31 cellular contexts compared by ENCODE assay signal in genomic region chr6:52201493-52201892, GRCh38. TPM values are rescaled to one million over a fixed set of nuclear protein-coding genes. Genes with fewer than 3 reads are reported as not detected.
"Had no signal": no experiment of that assay in that cellular context is flagged by ENCODE, and none has a peak within 500 bp of the region (broad histone marks: within the 10 kb centered on the region; RNA-seq: fewer than 3 reads in every experiment).

No MANE protein-coding gene starts in this region.

- ATAC-seq: body of pancreas; effector memory CD8-positive, alpha-beta T cell; foreskin keratinocyte; gastrocnemius medialis; heart left ventricle; WTC11 had no signal

- H3K27me3 ChIP-seq: adrenal gland, body of pancreas, esophagus muscularis mucosa, foreskin keratinocyte, gastrocnemius medialis, heart left ventricle had no signal

- H3K9me3 ChIP-seq: adrenal gland, gastrocnemius medialis had no signal

- DNase-seq: activated CD4-positive, alpha-beta T cell treated with anti-CD3 and anti-CD28 coated beads for 1 hour; activated CD4-positive, alpha-beta T cell treated with anti-CD3 and anti-CD28 coated beads, Interleukin-2, amount 10 ng/mL, durations not matched to agents 24 days and 14 days; activated CD8-positive, alpha-beta memory T cell treated with anti-CD3 and anti-CD28 coated beads for 24 hours; activated CD8-positive, alpha-beta T cell treated with anti-CD3 and anti-CD28 coated beads for 36 hours; activated effector memory CD4-positive, alpha-beta T cell treated with Interleukin-2 at 50 U/mL for 16 hours; activated gamma-delta T cell treated with Interleukin-2 at 50 U/mL for 16 hours; activated naive CD4-positive, alpha-beta T cell treated with Interleukin-2 at 50 U/mL for 16 hours; activated naive CD8-positive, alpha-beta T cell treated with anti-CD3 and anti-CD28 coated beads, Interleukin-2, amount 50 U/mL, for 24 hours; activated T-cell treated with anti-CD3 and anti-CD28 coated beads, Interleukin-2, amount 50 U/mL, for 72 hours; adrenal gland; amygdala; aorta; body of pancreas; caudate nucleus; cortex of kidney; dermis blood vessel endothelial cell; effector CD4-positive, alpha-beta T cell; effector memory CD8-positive, alpha-beta T cell; erythroblast; gastrocnemius medialis; glutamatergic neuron; heart left ventricle; T-helper 2 cell had no signal

- H3K4me3 ChIP-seq: adrenal gland, body of pancreas, esophagus muscularis mucosa, gastrocnemius medialis, heart left ventricle had no signal

- H3K27ac ChIP-seq: adrenal gland, body of pancreas, esophagus muscularis mucosa, foreskin keratinocyte, gastrocnemius medialis, heart left ventricle, VCaP had no signal

- H3K4me1 ChIP-seq: adrenal gland, body of pancreas, esophagus muscularis mucosa, foreskin keratinocyte, gastrocnemius medialis, heart left ventricle had no signal

- H3K4me1 Mint-ChIP-seq: activated CD4-positive, alpha-beta T cell treated with anti-CD3 and anti-CD28 coated beads, Interleukin-2, amount 10 ng/mL, durations not matched to agents 24 days and 14 days; activated naive CD4-positive, alpha-beta T cell treated with anti-CD3 and anti-CD28 coated beads, Interleukin-2, amount 50 U/mL, for 24 hours; WTC11 had no signal

- H3K36me3 ChIP-seq: adrenal gland, esophagus muscularis mucosa, gastrocnemius medialis, heart left ventricle had no signal

- H3K4me3 Mint-ChIP-seq: activated CD4-positive, alpha-beta T cell treated with anti-CD3 and anti-CD28 coated beads, Interleukin-2, amount 10 ng/mL, durations not matched to agents 24 days and 14 days; activated CD8-positive, alpha-beta T cell treated with anti-CD3 and anti-CD28 coated beads for 36 hours; activated naive CD4-positive, alpha-beta T cell treated with anti-CD3 and anti-CD28 coated beads, Interleukin-2, amount 50 U/mL, for 24 hours; activated naive CD8-positive, alpha-beta T cell treated with anti-CD3 and anti-CD28 coated beads, Interleukin-2, amount 50 U/mL, for 24 hours; effector memory CD8-positive, alpha-beta T cell; WTC11 had no signal

- H3K27ac Mint-ChIP-seq: activated CD8-positive, alpha-beta T cell treated with anti-CD3 and anti-CD28 coated beads for 36 hours; activated naive CD8-positive, alpha-beta T cell treated with anti-CD3 and anti-CD28 coated beads, Interleukin-2, amount 50 U/mL, for 24 hours; activated T-cell treated with anti-CD3 and anti-CD28 coated beads, Interleukin-2, amount 50 U/mL, for 72 hours; effector memory CD8-positive, alpha-beta T cell; WTC11 had no signal

- FAIRE-seq: colon had no signal

RNA-seq across cellular contexts. Expression of gene IL17A, which starts 15.3 kb away (rescaled TPM):
- total RNA-seq: activated CD4-positive, alpha-beta T cell treated with anti-CD3 and anti-CD28 coated beads, Interleukin-2, amount 10 ng/mL, durations not matched to agents 24 days and 14 days; activated CD8-positive, alpha-beta T cell treated with anti-CD3 and anti-CD28 coated beads for 36 hours; adrenal gland; aorta; body of pancreas; chondrocyte; dermis blood vessel endothelial cell; esophagus muscularis mucosa; foreskin keratinocyte; gastrocnemius medialis; heart left ventricle; T-helper 1 cell treated with Interleukin-12 subunit alpha and Interleukin-12 subunit beta and Interleukin-4 antibody, amounts not matched to agents 30 ng/mL and 1 ng/mL, for 36 hours; WTC11 had no signal
- polyA plus RNA-seq: adrenal gland, aorta, foreskin keratinocyte, heart left ventricle had no signal

RNA-seq across cellular contexts. Expression of gene IL17F, which starts 42.8 kb away (rescaled TPM):
- total RNA-seq: activated CD4-positive, alpha-beta T cell treated with anti-CD3 and anti-CD28 coated beads, Interleukin-2, amount 10 ng/mL, durations not matched to agents 24 days and 14 days; adrenal gland; aorta; body of pancreas; chondrocyte; dermis blood vessel endothelial cell; esophagus muscularis mucosa; foreskin keratinocyte; gastrocnemius medialis; heart left ventricle; WTC11 had no signal
- polyA plus RNA-seq: adrenal gland, aorta, foreskin keratinocyte, heart left ventricle had no signal
